ENCODE assay signal across 11 cellular contexts in genomic region chr3:169954142-169954756, GRCh38. TPM values are rescaled to one million over a fixed set of nuclear protein-coding genes. Genes with fewer than 3 reads are reported as not detected.
DNase-seq lines count a peak whose midpoint lies in the region; ATAC-seq, FAIRE-seq and TF ChIP-seq lines count a peak whose summit lies in the region.
"Had no signal": no experiment of that assay in that cellular context is flagged by ENCODE, and none has a peak within 500 bp of the region (broad histone marks: within the 10 kb centered on the region; RNA-seq: fewer than 3 reads in every experiment).

No MANE protein-coding gene starts in this region.

- ATAC-seq in GM18511 (IDR thresholded peaks at IDR 0.05; ENCODE audit: unreplicated experiment) = peak; percentile 80
- peak; percentile 89 for ATAC-seq in GM21723 (IDR thresholded peaks at IDR 0.05; ENCODE audit: unreplicated experiment)
- ATAC-seq in HG03565 (IDR thresholded peaks at IDR 0.05; ENCODE audit: unreplicated experiment) = peak; percentile 67
- peak; percentile 82 for ATAC-seq in memory B cell (ENCODE audit: low read depth)

- no peaks in the 10 kb centered on the region for H3K36me3 ChIP-seq in vagina

- no peaks in the 10 kb centered on the region for H3K27me3 Mint-ChIP-seq in memory B cell
- H3K27me3 Mint-ChIP-seq in glutamatergic neuron (ENCODE audit: unreplicated experiment) = peaks cover 2% of the 10 kb centered on the region

- H3K27me3 ChIP-seq in vagina = no peaks in the 10 kb centered on the region

- H3K4me1 ChIP-seq in vagina = no peaks in the 10 kb centered on the region

- no peak overlapping the region for H3K4me3 ChIP-seq in vagina

- FAIRE-seq in RCC 7860 (lab: Jason Lieb, UNC) = no peak

- DNase-seq in memory B cell (ENCODE audit: low spot score in 2 of 2) (no peak), glutamatergic neuron (no peak), vagina (ENCODE audit: extremely low spot score in 2 of 2) (no peak), RCC 7860 (ENCODE audit: low spot score) (no peak)
- DNase-seq in stimulated activated CD4-positive, alpha-beta T cell treated with anti-CD3 and anti-CD28 coated beads, Interleukin-15, amount 100 ng/mL, for 24 hours = no peak

- no peaks in the 10 kb centered on the region for H3K9me3 Mint-ChIP-seq in memory B cell
- H3K9me3 Mint-ChIP-seq in glutamatergic neuron (ENCODE audit: unreplicated experiment) = no peaks in the 10 kb centered on the region
- H3K9me3 Mint-ChIP-seq: T-helper 1 cell treated with Interleukin-12 subunit alpha and Interleukin-12 subunit beta and Interleukin-4 antibody, amounts not matched to agents 30 μg/mL and 1 μg/mL, for 36 hours had no signal

- TF ChIP-seq POLR2A in vagina (IDR thresholded peaks at IDR 0.05) = no peak

- H3K4me1 Mint-ChIP-seq in memory B cell (peaks cover 24% of the 10 kb centered on the region), glutamatergic neuron (ENCODE audit: low read depth, unreplicated experiment) (no peaks in the 10 kb centered on the region)
- H3K4me1 Mint-ChIP-seq: nephron had no signal

- H3K9me3 ChIP-seq in vagina = no peaks in the 10 kb centered on the region

- TF ChIP-seq CTCF in glutamatergic neuron (IDR thresholded peaks at IDR 0.05; ENCODE audit: partially characterized antibody, unreplicated experiment) = no peak
- no peak for TF ChIP-seq CTCF in vagina (IDR thresholded peaks at IDR 0.05)

- intact Hi-C loops in vagina (cut with DNase I) = no loop called here

- no peak overlapping the region for H3K27ac ChIP-seq in vagina

- H3K27ac Mint-ChIP-seq in memory B cell (peak overlapping the region; percentile 86), glutamatergic neuron (ENCODE audit: unreplicated experiment) (no peak overlapping the region)
- H3K27ac Mint-ChIP-seq: nephron; T-helper 1 cell treated with Interleukin-12 subunit alpha and Interleukin-12 subunit beta and Interleukin-4 antibody, amounts not matched to agents 30 μg/mL and 1 μg/mL, for 36 hours had no signal

- H3K4me3 Mint-ChIP-seq in memory B cell = peak overlapping the region; percentile 56
- H3K4me3 Mint-ChIP-seq in glutamatergic neuron (ENCODE audit: unreplicated experiment) = no peak overlapping the region
- H3K4me3 Mint-ChIP-seq: nephron; T-helper 1 cell treated with Interleukin-12 subunit alpha and Interleukin-12 subunit beta and Interleukin-4 antibody, amounts not matched to agents 30 μg/mL and 1 μg/mL, for 36 hours had no signal

- H3K36me3 Mint-ChIP-seq in memory B cell = peaks cover 2% of the 10 kb centered on the region
- H3K36me3 Mint-ChIP-seq in glutamatergic neuron (ENCODE audit: unreplicated experiment) = no peaks in the 10 kb centered on the region

RNA-seq across cellular contexts. Expression of gene SEC62, which starts 12.4 kb away (rescaled TPM):
- total RNA-seq in glutamatergic neuron (ENCODE audit: unreplicated experiment) (75.5 TPM), vagina (38.1 TPM)

RNA-seq across cellular contexts. Expression of gene SAMD7, which starts 42.9 kb away (rescaled TPM):
- total RNA-seq in glutamatergic neuron (ENCODE audit: unreplicated experiment) (not detected), vagina (not detected)
- total RNA-seq: LHCN-M2 had no signal
